1 cellular context compared by ENCODE assay signal in genomic region chr6:42341221-42341620, GRCh38.
TF ChIP-seq lines count a peak whose summit lies in the region.

No MANE protein-coding gene starts in this region.

TF ChIP-seq in SK-N-SH, 30 proteins besides CTCF, POLR2A, EP300 and RAD21 (continued from another document):
- TF ChIP-seq USF1 (IDR thresholded peaks at IDR 0.05; ENCODE audit: borderline replicate concordance, low read depth) (no peak), RXRA (IDR thresholded peaks at IDR 0.05; ENCODE audit: borderline replicate concordance, low read depth) (no peak), RCOR1 (IDR thresholded peaks at IDR 0.05; ENCODE audit: low read length) (no peak), ZBTB33 (IDR thresholded peaks at IDR 0.05; ENCODE audit: borderline replicate concordance, low read depth) (no peak)
